Comparison of ENCODE assay signal across 25 cellular contexts in genomic region chr3:69879051-69879450, GRCh38.
"Had no signal": no experiment of that assay in that cellular context is flagged by ENCODE, and none has a peak within 500 bp of the region (broad histone marks: within the 10 kb centered on the region; RNA-seq: fewer than 3 reads in every experiment).

No MANE protein-coding gene starts in this region.

- H3K4me3 ChIP-seq: gastrocnemius medialis, lung, psoas muscle, right lobe of liver, smooth muscle cell, testis, tibial artery, upper lobe of left lung had no signal

- H3K4me1 Mint-ChIP-seq: memory B cell, natural killer cell had no signal

- H3K9me3 Mint-ChIP-seq: dendritic cell treated with granulocyte-macrophage colony-stimulating factor and Interleukin-4, amounts not matched to agents 40 ng/mL and 50 ng/mL, for 4 days; endodermal cell; memory B cell; natural killer cell; stimulated activated memory B cell treated with anti-CD40 and anti-IgM and Interleukin-4, amounts not matched to agents 10 μg/mL and 1 μg/mL and 100 μg/mL, for 72 hours had no signal

- H3K9me3 ChIP-seq: gastrocnemius medialis, psoas muscle, right lobe of liver, testis, tibial artery, upper lobe of left lung had no signal

- H3K4me1 ChIP-seq: right lobe of liver, testis, tibial artery, upper lobe of left lung had no signal

- H3K27ac ChIP-seq: epithelial cell of prostate, psoas muscle, right lobe of liver, testis, tibial artery, upper lobe of left lung had no signal

- H3K27me3 Mint-ChIP-seq: dendritic cell treated with granulocyte-macrophage colony-stimulating factor and Interleukin-4, amounts not matched to agents 40 ng/mL and 50 ng/mL, for 4 days; memory B cell; stimulated activated memory B cell treated with anti-CD40 and anti-IgM and Interleukin-4, amounts not matched to agents 10 μg/mL and 1 μg/mL and 100 μg/mL, for 72 hours had no signal

- ATAC-seq: esophagus mucosa; gastrocnemius medialis; left colon; natural killer cell; right lobe of liver; stimulated activated memory B cell treated with anti-CD40 and anti-IgM and Interleukin-4, amounts not matched to agents 10 μg/mL and 1 μg/mL and 100 μg/mL, for 72 hours; stimulated activated naive CD8-positive, alpha-beta T cell treated with anti-CD3 and anti-CD28 coated beads, Interleukin-15, Interleukin-2, amounts not matched to agents 100 U/mL and 50 U/mL, for 24 hours had no signal

- H3K36me3 Mint-ChIP-seq: memory B cell; natural killer cell; stimulated activated memory B cell treated with anti-CD40 and anti-IgM and Interleukin-4, amounts not matched to agents 10 μg/mL and 1 μg/mL and 100 μg/mL, for 72 hours had no signal

- H3K36me3 ChIP-seq: gastrocnemius medialis, right lobe of liver, tibial artery, upper lobe of left lung had no signal

- H3K27me3 ChIP-seq: gastrocnemius medialis, right lobe of liver, testis, tibial artery, upper lobe of left lung had no signal

- H3K27ac Mint-ChIP-seq: dendritic cell treated with granulocyte-macrophage colony-stimulating factor and Interleukin-4, amounts not matched to agents 40 ng/mL and 50 ng/mL, for 4 days; endodermal cell; memory B cell; natural killer cell; stimulated activated memory B cell treated with anti-CD40 and anti-IgM and Interleukin-4, amounts not matched to agents 10 μg/mL and 1 μg/mL and 100 μg/mL, for 72 hours had no signal

- DNase-seq: cerebellar nuclear complex; effector CD8-positive, alpha-beta T cell; endodermal cell; foreskin fibroblast; gastrocnemius medialis; head of caudate nucleus; left colon; natural killer cell; psoas muscle; right lobe of liver; stimulated activated CD4-positive, alpha-beta T cell treated with anti-CD3 and anti-CD28 coated beads, Interleukin-4, amount 100 ng/mL, for 24 hours; stimulated activated naive CD8-positive, alpha-beta T cell treated with anti-CD3 and anti-CD28 coated beads, Interleukin-15, Interleukin-2, amounts not matched to agents 100 U/mL and 50 U/mL, for 24 hours; substantia nigra; testis; tibial artery had no signal

- H3K4me3 Mint-ChIP-seq: dendritic cell treated with granulocyte-macrophage colony-stimulating factor and Interleukin-4, amounts not matched to agents 40 ng/mL and 50 ng/mL, for 4 days; endodermal cell; memory B cell; natural killer cell; stimulated activated memory B cell treated with anti-CD40 and anti-IgM and Interleukin-4, amounts not matched to agents 10 μg/mL and 1 μg/mL and 100 μg/mL, for 72 hours had no signal

- FAIRE-seq: colon, urothelium cell line had no signal

- H3K4me2 ChIP-seq: smooth muscle cell had no signal
